In the genomic region with DNA sequence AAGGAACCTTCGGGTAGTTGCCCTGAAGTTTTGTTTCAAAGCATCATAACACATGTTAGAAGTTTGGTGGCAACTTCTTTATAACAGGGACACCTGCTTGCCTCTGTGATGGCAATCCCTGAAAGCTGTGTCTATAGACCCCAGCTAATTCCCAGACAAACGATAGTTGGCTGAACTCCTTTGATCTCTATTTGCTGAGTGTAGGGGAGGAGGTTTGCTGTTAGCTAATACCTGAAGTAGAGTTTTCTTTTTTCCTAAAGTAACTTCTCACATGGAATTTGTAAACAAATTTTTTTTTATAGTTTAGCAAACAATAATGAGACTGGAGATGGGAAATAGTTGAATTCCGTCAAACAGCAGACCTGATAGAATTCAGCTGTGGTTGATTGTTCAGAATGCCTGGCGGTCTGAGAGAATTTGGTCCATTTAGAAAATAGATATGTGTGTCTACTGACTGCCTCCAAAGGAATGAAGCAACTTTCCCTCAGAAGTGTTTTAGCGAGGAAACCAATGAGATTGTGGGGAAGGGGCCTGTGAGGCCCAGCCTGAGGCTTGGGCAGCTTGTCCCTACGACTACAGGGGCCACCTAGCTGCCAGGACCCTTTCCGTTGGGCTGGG, we compare ENCODE assay signal across 15 cellular contexts.
DNase-seq lines count a peak whose midpoint lies in the region; ATAC-seq and TF ChIP-seq lines count a peak whose summit lies in the region.
"Had no signal": no experiment of that assay in that cellular context is flagged by ENCODE, and none has a peak within 500 bp of the region (broad histone marks: within the 10 kb centered on the region; RNA-seq: fewer than 3 reads in every experiment).

No MANE protein-coding gene starts in this region.

- H3K27me3 ChIP-seq in lower lobe of right lung (ENCODE audit: low read depth), result no peaks in the 10 kb centered on the region
- no peaks in the 10 kb centered on the region for H3K27me3 ChIP-seq in upper lobe of left lung
- H3K27me3 ChIP-seq: BLaER1 treated with 17β-estradiol and CSF1 and Interleukin-3, amounts not matched to agents 10 nM and 100 nM had no signal

- DNase-seq in NCI-H510A treated with DMSO at 0.1 percent for 48 hours (lab: John Stamatoyannopoulos, UW) (peak; percentile 10), NCI-H510A (lab: John Stamatoyannopoulos, UW) (no peak), astrocyte of the hippocampus (ENCODE audit: low read depth, low spot score) (peak; percentile 19), lower lobe of right lung (no peak), upper lobe of left lung (no peak), erythroblast (lab: John Stamatoyannopoulos, UW) (no peak), GF-D8 (lab: John Stamatoyannopoulos, UW) (no peak)
- DNase-seq: Calu3; CD4-positive, CD25-positive, alpha-beta regulatory T cell; DMS 273 treated with DMSO at 0.1 percent for 48 hours; GM23248; H7 had no signal

- 77 to 80% methylated on average over 7 of the region's 7 CpGs for WGBS in upper lobe of left lung, 2 donors

- TF ChIP-seq POLR2A in upper lobe of left lung (IDR thresholded peaks at IDR 0.05) (no peak), erythroblast (IDR thresholded peaks at IDR 0.05; ENCODE audit: low read length) (no peak)

- TF ChIP-seq CTCF in lower lobe of right lung (IDR thresholded peaks at IDR 0.05), result no peak
- no peak for TF ChIP-seq CTCF in upper lobe of left lung (IDR thresholded peaks at IDR 0.05)

- TF ChIP-seq EP300 in upper lobe of left lung (IDR thresholded peaks at IDR 0.05), result no peak

- H3K36me3 ChIP-seq in lower lobe of right lung (peaks cover 5% of the 10 kb centered on the region), upper lobe of left lung (peaks cover 0 to 8% (median 0%) of the 10 kb centered on the region in 4 donors)

- H3K4me1 ChIP-seq in lower lobe of right lung, result peaks cover 47% of the 10 kb centered on the region
- peaks cover 13 to 35% (median 26%) of the 10 kb centered on the region in 4 donors for H3K4me1 ChIP-seq in upper lobe of left lung

- ATAC-seq in lower lobe of right lung, result no peak
- ATAC-seq in upper lobe of left lung (ENCODE audit: low FRiP score in 2 of 2), result no peak
- ATAC-seq in GM18520 (IDR thresholded peaks at IDR 0.05; ENCODE audit: unreplicated experiment), result no peak

- intact Hi-C loops in lower lobe of right lung (cut with DNase I), result no loop called here

- H3K9me3 ChIP-seq in lower lobe of right lung (no peaks in the 10 kb centered on the region), upper lobe of left lung (no peaks in the 10 kb centered on the region)
- H3K9me3 ChIP-seq: BLaER1 treated with 17β-estradiol and CSF1 and Interleukin-3, amounts not matched to agents 10 nM and 100 nM had no signal

- H3K27ac ChIP-seq in lower lobe of right lung (peak overlapping the region; percentile 33), upper lobe of left lung (peak overlapping the region in 3 of 4 donors; percentile 24 to 61 (median 35))
- H3K27ac ChIP-seq: 22Rv1; BLaER1 treated with 17β-estradiol and CSF1 and Interleukin-3, amounts not matched to agents 10 nM and 100 nM; GM23248 had no signal

- H3K4me3 ChIP-seq in lower lobe of right lung (no peak overlapping the region), upper lobe of left lung (no peak overlapping the region)
- H3K4me3 ChIP-seq: BLaER1 treated with 17β-estradiol and CSF1 and Interleukin-3, amounts not matched to agents 10 nM and 100 nM; GM23248 had no signal

Comparison
In these comparisons a context has a peak if more than half of its experiments do, and no peak if none do; other contexts are left out.
1. DNase-seq: peak in NCI-H510A treated with DMSO at 0.1 percent for 48 hours (single experiment) and astrocyte of the hippocampus (single experiment); none in NCI-H510A (single experiment), lower lobe of right lung (single experiment), upper lobe of left lung (0 of 2), erythroblast (0 of 2) and GF-D8 (single experiment).